2 cellular contexts compared by ENCODE assay signal in the genomic region with DNA sequence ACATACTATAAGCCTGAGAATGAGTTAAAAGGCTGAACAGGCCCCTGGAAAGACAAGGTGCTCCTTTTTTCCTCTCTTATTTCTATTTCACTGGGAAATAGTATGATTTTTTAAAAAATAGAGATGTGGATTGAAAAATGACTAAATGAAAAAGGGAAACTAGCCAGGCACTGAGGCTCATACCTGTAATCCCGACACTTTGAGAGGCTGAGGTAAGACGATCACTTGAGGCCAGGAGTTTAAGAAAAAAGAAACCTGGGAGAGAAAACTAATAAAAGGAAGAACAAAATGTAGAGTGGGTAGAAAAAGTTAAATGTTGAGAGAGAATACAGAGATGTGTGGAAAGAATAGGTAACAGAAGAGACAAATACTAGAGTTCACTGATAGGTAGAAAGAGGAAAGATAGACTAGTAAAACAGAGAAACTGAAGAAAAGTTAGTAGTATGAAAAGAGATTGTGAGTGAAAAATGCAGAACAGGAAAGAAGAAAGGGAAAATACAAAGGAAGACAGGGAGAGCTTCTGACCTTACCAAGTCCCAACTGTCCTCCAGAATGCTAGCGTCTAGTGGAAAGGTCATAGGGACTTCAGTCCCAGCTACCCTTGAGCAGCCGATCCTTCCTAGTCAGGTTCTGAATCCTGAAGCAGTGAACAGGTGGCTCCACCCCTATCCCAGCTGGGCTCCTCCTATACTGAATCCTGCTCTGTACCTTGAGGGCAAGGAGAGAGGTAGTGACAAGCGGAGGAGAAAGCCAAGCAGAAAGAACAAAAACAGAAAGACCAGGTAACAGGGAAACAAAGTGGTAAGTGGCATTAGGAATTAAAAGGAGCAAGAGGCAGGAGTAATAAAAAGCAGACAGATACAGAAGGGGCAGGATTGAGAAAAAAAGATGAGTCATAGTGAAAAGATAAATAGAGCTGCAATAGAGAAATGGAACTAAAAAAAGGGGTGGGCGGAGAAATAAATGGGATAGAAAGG.
TF ChIP-seq lines count a peak whose summit lies in the region.

No MANE protein-coding gene starts in this region.

TF ChIP-seq in IMR-90, 13 proteins besides CTCF, POLR2A, EP300 and RAD21:
- peak; percentile 45; the same call in 1 of the 2 replicates for TF ChIP-seq MAFK (IDR thresholded peaks at IDR 0.05; ENCODE audit: low read depth, low read length)
- peak; percentile 94 for TF ChIP-seq NFE2L2 (IDR thresholded peaks at IDR 0.05; ENCODE audit: low read depth, low read length)
- no peak for TF ChIP-seq CHD1 (IDR thresholded peaks at IDR 0.05; ENCODE audit: low read depth, low read length)
- TF ChIP-seq FOS (IDR thresholded peaks at IDR 0.05; ENCODE audit: low read depth, low read length) = peak; percentile 85

TF ChIP-seq in HepG2, 621 proteins besides CTCF, POLR2A, EP300 and RAD21:
- no peak for TF ChIP-seq ARID2 (CRISPR knock-in tag; IDR thresholded peaks at IDR 0.05; ENCODE audit: borderline replicate concordance)
- TF ChIP-seq NFE2L2 (IDR thresholded peaks at IDR 0.05; ENCODE audit: low read length) = 0 out of 2 replicates have a peak, but pooled peaks have one; percentile 14
- no peak for TF ChIP-seq TOE1 (CRISPR knock-in tag; IDR thresholded peaks at IDR 0.05)
- no peak for TF ChIP-seq TAF1 (CRISPR knock-in tag; IDR thresholded peaks at IDR 0.05)
- TF ChIP-seq ZBTB7A (CRISPR knock-in tag; IDR thresholded peaks at IDR 0.05) = no peak
- TF ChIP-seq ZNF614 (CRISPR knock-in tag; IDR thresholded peaks at IDR 0.05; ENCODE audit: borderline replicate concordance) = no peak
- no peak for TF ChIP-seq ZKSCAN5 (CRISPR knock-in tag; IDR thresholded peaks at IDR 0.05)
- TF ChIP-seq PHF20 (CRISPR knock-in tag; IDR thresholded peaks at IDR 0.05) = no peak
- 0 out of 2 replicates have a peak, but pooled peaks have one; percentile 13 for TF ChIP-seq FOSL2 (CRISPR knock-in tag; IDR thresholded peaks at IDR 0.05)
- TF ChIP-seq ZFP36L2 (CRISPR knock-in tag; IDR thresholded peaks at IDR 0.05) = no peak
- no peak for TF ChIP-seq ZEB1 (IDR thresholded peaks at IDR 0.05; ENCODE audit: insufficient replicate concordance, low read depth)
TF ChIP-seq in HepG2: peak in this region for 2.
